Comparison of ENCODE assay signal across 24 cellular contexts in the genomic region with DNA sequence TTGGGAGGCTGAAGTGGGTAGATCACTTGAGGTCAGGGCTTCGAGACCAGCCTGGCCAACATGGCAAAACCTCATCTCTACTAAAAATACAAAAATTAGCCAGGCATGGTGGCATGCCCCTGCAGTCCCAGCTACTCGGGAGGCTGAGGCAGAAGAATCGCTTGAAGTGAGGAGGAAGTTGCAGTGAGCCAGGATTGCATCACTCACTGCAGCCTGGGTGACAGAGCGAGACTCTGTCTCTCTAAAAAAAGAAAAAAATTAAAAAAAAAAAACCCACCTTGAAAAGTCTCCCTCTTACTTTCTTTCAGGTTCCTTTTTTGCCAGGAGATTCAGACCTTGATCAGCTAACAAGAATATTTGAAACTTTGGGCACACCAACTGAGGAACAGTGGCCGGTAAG. TPM values are rescaled to one million over a fixed set of nuclear protein-coding genes. Genes with fewer than 3 reads are reported as not detected.
A peak's percentile ranks its signal among the peaks of the same experiment; 100 is the strongest.
DNase-seq lines count a peak whose midpoint lies in the region; ATAC-seq, FAIRE-seq and TF ChIP-seq lines count a peak whose summit lies in the region.
"Had no signal": no experiment of that assay in that cellular context is flagged by ENCODE, and none has a peak within 500 bp of the region (broad histone marks: within the 10 kb centered on the region; RNA-seq: fewer than 3 reads in every experiment).

No MANE protein-coding gene starts in this region.

- peaks cover 72 to 97% (median 86%) of the 10 kb centered on the region in 11 experiments for H3K36me3 ChIP-seq in BLaER1 treated with 17β-estradiol and CSF1 and Interleukin-3, amounts not matched to agents 10 nM and 100 nM
- H3K36me3 ChIP-seq in IMR-90 (ENCODE audit: control insufficient read depth, insufficient read depth, low read length) (peaks cover 24% of the 10 kb centered on the region), OCI-LY1 (ENCODE audit: insufficient read depth, low read length) (peaks cover 46% of the 10 kb centered on the region), K562 (ENCODE audit: control insufficient read depth, insufficient read depth, low read length) (peaks cover 75% of the 10 kb centered on the region; the same call in 2 of the 3 replicates)

- peak overlapping the region; percentile 17 for H2BK5ac ChIP-seq in IMR-90 (ENCODE audit: low read depth, low read length, poor library complexity, severe bottlenecking)

- H4K5ac ChIP-seq in IMR-90 (ENCODE audit: low read depth, low read length): no peak overlapping the region

- TF ChIP-seq EP300 in K562 (IDR thresholded peaks at IDR 0.05; ENCODE audit: low read length): no peak

- no peak overlapping the region for H3K9ac ChIP-seq in BLaER1 treated with 17β-estradiol and CSF1 and Interleukin-3, amounts not matched to agents 10 nM and 100 nM
- H3K9ac ChIP-seq in IMR-90 (ENCODE audit: low read depth, low read length) (no peak overlapping the region), OCI-LY1 (ENCODE audit: low read length) (no peak overlapping the region), K562 (ENCODE audit: insufficient read depth in 1 of 2, low read depth in 2 of 2, low read length in 2 of 2) (no peak overlapping the region)

- WGBS in IMR-90 (ENCODE audit: extremely low coverage in 2 of 2, insufficient read length in 1 of 2), 2 experiments: no CpG with 5 or more reads among the region's 5 CpGs
- WGBS in K562 (ENCODE audit: insufficient coverage, low coverage, missing lambda C conversion rate): 87% methylated on average over 4 of the region's 5 CpGs

- H3K27ac ChIP-seq in BLaER1 treated with 17β-estradiol and CSF1 and Interleukin-3, amounts not matched to agents 10 nM and 100 nM: peak overlapping the region in 3 of 11 experiments; percentile 25 to 41 (median 28); a peak in 4 of 22 replicates
- H3K27ac ChIP-seq in IMR-90 (ENCODE audit: insufficient read depth, low read length): no peak overlapping the region
- H3K27ac ChIP-seq in OCI-LY1 (ENCODE audit: low read depth, low read length, poor library complexity, severe bottlenecking): peak overlapping the region; percentile 41
- no peak overlapping the region for H3K27ac ChIP-seq in K562 (ENCODE audit: extremely low read depth, low read depth, low read length)
- H3K27ac ChIP-seq: HL-60 had no signal

- no peak overlapping the region for H4K91ac ChIP-seq in IMR-90 (ENCODE audit: insufficient read depth, low read depth, low read length)

- TF ChIP-seq CTCF in IMR-90 (conservative IDR thresholded peaks at IDR 0.05; ENCODE audit: low read depth, low read length) (no peak), OCI-LY1 (IDR thresholded peaks at IDR 0.05; ENCODE audit: low read length) (no peak), K562 (IDR thresholded peaks at IDR 0.05 in 2 of 3, conservative IDR thresholded peaks at IDR 0.05 in 1 of 3; ENCODE audit: insufficient read depth in 2 of 3, low read depth in 1 of 3, low read length in 3 of 3) (no peak)

- H3K18ac ChIP-seq in IMR-90 (ENCODE audit: low read depth, low read length): no peak overlapping the region

- H3K9me3 ChIP-seq in BLaER1 treated with 17β-estradiol and CSF1 and Interleukin-3, amounts not matched to agents 10 nM and 100 nM (replicated peaks in 1 of 11): peaks cover 0 to 13% (median 10%) of the 10 kb centered on the region in 11 experiments; a peak in 10 of 22 replicates
- H3K9me3 ChIP-seq in IMR-90 (ENCODE audit: control insufficient read depth, insufficient read depth, low read length) (no peaks in the 10 kb centered on the region), OCI-LY1 (ENCODE audit: low read length) (no peaks in the 10 kb centered on the region), K562 (replicated peaks; ENCODE audit: control insufficient read depth, insufficient read depth, low read depth, low read length) (no peaks in the 10 kb centered on the region)

- H3K9me2 ChIP-seq in OCI-LY1 (ENCODE audit: low read depth, low read length): no peaks in the 10 kb centered on the region

- no peak overlapping the region for H2AK5ac ChIP-seq in IMR-90 (ENCODE audit: low read depth, low read length)

- TF ChIP-seq RAD21 in IMR-90 (IDR thresholded peaks at IDR 0.05; ENCODE audit: low read length) (no peak), K562 (CRISPR knock-in tag; conservative IDR thresholded peaks at IDR 0.05 in 1 of 2, IDR thresholded peaks at IDR 0.05 in 1 of 2) (no peak)

- H3K14ac ChIP-seq in IMR-90 (replicated peaks; ENCODE audit: low read depth, low read length): no peak overlapping the region

- no peaks in the 10 kb centered on the region for H3K27me3 ChIP-seq in BLaER1 treated with 17β-estradiol and CSF1 and Interleukin-3, amounts not matched to agents 10 nM and 100 nM
- H3K27me3 ChIP-seq in IMR-90 (ENCODE audit: control insufficient read depth, insufficient read depth, low read length) (no peaks in the 10 kb centered on the region), OCI-LY1 (ENCODE audit: insufficient read depth, low read length) (no peaks in the 10 kb centered on the region), K562 (ENCODE audit: control insufficient read depth in 2 of 2, insufficient read depth in 2 of 2, low read length in 2 of 2) (no peaks in the 10 kb centered on the region)

- H3K9me1 ChIP-seq in IMR-90 (ENCODE audit: insufficient read depth, low read length) (peaks cover 3% of the 10 kb centered on the region; the same call in 1 of the 2 replicates), K562 (ENCODE audit: control insufficient read depth, insufficient read depth, low read length) (no peaks in the 10 kb centered on the region)

- FAIRE-seq in K562 (lab: Jason Lieb, UNC): no peak
- FAIRE-seq: G401.6, H54 had no signal

- DNase-seq in IMR-90 (no peak), K562 (ENCODE audit: extremely low read depth in 1 of 4, low spot score in 3 of 4) (no peak), mucosa of gallbladder (ENCODE audit: low spot score) (no peak), 8988T (no peak), NCI-H2081 treated with DMSO at 0.1 percent for 48 hours (lab: John Stamatoyannopoulos, UW) (no peak)
- DNase-seq: AML-193, DND-41, HFFc6, MM.1S, NCI-H1417 treated with DMSO at 0.1 percent for 48 hours, NCI-H2029, NCI-H2171, NCI-H446, NCI-H69, PC-3, RPMI8226, SHP77 treated with DMSO at 0.1 percent for 48 hours, SW 1271, T-helper 2 cell had no signal

- H3K4me2 ChIP-seq in BLaER1 treated with 17β-estradiol and CSF1 and Interleukin-3, amounts not matched to agents 10 nM and 100 nM: peak overlapping the region in 6 of 11 experiments; percentile 15 to 45 (median 36); a peak in 6 of 22 replicates
- no peak overlapping the region for H3K4me2 ChIP-seq in IMR-90 (ENCODE audit: low read depth, low read length)
- no peak overlapping the region for H3K4me2 ChIP-seq in OCI-LY1 (ENCODE audit: low read length)
- H3K4me2 ChIP-seq in K562 (ENCODE audit: insufficient read depth, low read length): no peak overlapping the region

- H2AK9ac ChIP-seq in IMR-90 (replicated peaks; ENCODE audit: low read depth, low read length, poor library complexity): no peak overlapping the region

- CTCF ChIA-PET in IMR-90 (lab: Yijun Ruan, JAX) (interaction anchor here (0.7 kb wide), 1 partner anchor 33 kb away, joined by 4 read pairs; no protein-coding TSS in a partner anchor), K562 (lab: Yijun Ruan, JAX; ENCODE audit: low intra/inter-chr PET ratio) (no interaction called here)

- no peak overlapping the region for H3K56ac ChIP-seq in IMR-90 (ENCODE audit: extremely low read depth, insufficient read depth, low read length)

- no peak overlapping the region for H2BK120ac ChIP-seq in IMR-90 (ENCODE audit: low read depth, low read length)

- no peak overlapping the region for H3K4me3 ChIP-seq in BLaER1 treated with 17β-estradiol and CSF1 and Interleukin-3, amounts not matched to agents 10 nM and 100 nM
- H3K4me3 ChIP-seq in IMR-90 (ENCODE audit: insufficient read depth, low read depth, low read length) (no peak overlapping the region), OCI-LY1 (ENCODE audit: low read depth, low read length, poor library complexity, severe bottlenecking) (no peak overlapping the region), K562 (no peak overlapping the region)

- POLR2A ChIA-PET in IMR-90 (lab: Charles Lee; ENCODE audit: unreplicated experiment) (no interaction called here), K562 (lab: Yijun Ruan, JAX) (interaction anchor here (0.6 kb wide), 2 partner anchors 15 to 102 kb away, joined by 3 read pairs; no protein-coding TSS in a partner anchor)

- H3K79me1 ChIP-seq in IMR-90 (ENCODE audit: low read depth in 1 of 2, low read length in 2 of 2): peaks cover 13 to 24% of the 10 kb centered on the region in 2 experiments

- H2BK20ac ChIP-seq in IMR-90 (ENCODE audit: low read depth, low read length): no peak overlapping the region

- BruUV-seq in IMR-90 (replicated peaks; lab: Mats Ljungman, UMichigan) (no TSS peak), K562 (replicated peaks; lab: Mats Ljungman, UMichigan) (no TSS peak)

- ATAC-seq in IMR-90 (ENCODE audit: low read depth) (no peak), K562 (no peak)
- ATAC-seq: PC-3 had no signal

- H3K79me2 ChIP-seq in OCI-LY1 (ENCODE audit: insufficient read depth, low read length) (no peaks in the 10 kb centered on the region), K562 (ENCODE audit: control insufficient read depth, insufficient read depth, low read length) (0 out of 3 replicates have a peak, but pooled peaks cover 3% of the 10 kb centered on the region)

- H4K20me1 ChIP-seq in BLaER1 treated with 17β-estradiol and CSF1 and Interleukin-3, amounts not matched to agents 10 nM and 100 nM: peaks cover 0 to 5% (median 0%) of the 10 kb centered on the region in 11 experiments; a peak in 2 of 22 replicates
- H4K20me1 ChIP-seq in IMR-90 (ENCODE audit: insufficient read depth, low read length): no peaks in the 10 kb centered on the region
- H4K20me1 ChIP-seq in OCI-LY1 (ENCODE audit: insufficient read depth, low read length): no peaks in the 10 kb centered on the region
- no peaks in the 10 kb centered on the region for H4K20me1 ChIP-seq in K562 (replicated peaks; ENCODE audit: control insufficient read depth, insufficient read depth, low read length)

- in situ Hi-C loops in IMR-90 (cut with MboI; ENCODE audit: low sequenced_read_pairs) (no loop called here), K562 (cut with MboI) (no loop called here)

- dilution Hi-C loops in IMR-90 (cut with HindIII; ENCODE audit: low sequenced_read_pairs, unreplicated experiment): no loop called here

- H3K4ac ChIP-seq in IMR-90 (ENCODE audit: low read depth, low read length): no peak overlapping the region

- no peaks in the 10 kb centered on the region; the same call in 1 of the 2 replicates for H3F3A ChIP-seq in OCI-LY1 (ENCODE audit: insufficient read depth, low read length)

- H3K23ac ChIP-seq in IMR-90 (ENCODE audit: low read depth, low read length): no peak overlapping the region

- no peak overlapping the region for H2AFZ ChIP-seq in IMR-90 (replicated peaks; ENCODE audit: low read length, poor library complexity)
- H2AFZ ChIP-seq in OCI-LY1 (ENCODE audit: low read length): no peak overlapping the region
- H2AFZ ChIP-seq in K562 (ENCODE audit: low read depth, low read length): no peak overlapping the region

- H3K4me1 ChIP-seq in BLaER1 treated with 17β-estradiol and CSF1 and Interleukin-3, amounts not matched to agents 10 nM and 100 nM: peaks cover 0 to 17% (median 7%) of the 10 kb centered on the region in 10 experiments; a peak in 12 of 20 replicates
- H3K4me1 ChIP-seq in IMR-90 (ENCODE audit: control insufficient read depth, insufficient read depth, low read length) (no peaks in the 10 kb centered on the region), OCI-LY1 (ENCODE audit: insufficient read depth, low read length, severe bottlenecking) (no peaks in the 10 kb centered on the region), K562 (replicated peaks in 1 of 2; ENCODE audit: control insufficient read depth in 2 of 2, insufficient read depth in 2 of 2, low read length in 2 of 2) (peaks cover 0 to 3% of the 10 kb centered on the region in 2 experiments; a peak in 1 of 5 replicates)

- TF ChIP-seq POLR2A in IMR-90 (IDR thresholded peaks at IDR 0.05; ENCODE audit: low read depth, low read length) (no peak), K562 (conservative IDR thresholded peaks at IDR 0.05) (no peak)

- no peak overlapping the region for H4K8ac ChIP-seq in IMR-90 (ENCODE audit: low read depth in 2 of 2, low read length in 2 of 2)

- intact Hi-C loops in IMR-90 (cut with micrococcal nuclease) (no loop called here), K562 (cut with micrococcal nuclease) (no loop called here)

- no peak overlapping the region for H2BK15ac ChIP-seq in IMR-90 (ENCODE audit: low read depth, low read length)

RNA-seq across cellular contexts. Expression of a gene that starts 34.2 kb away (rescaled TPM):
- total RNA-seq in IMR-90 (2012; rRNA removed) (65.6 and 114 TPM in 2 replicates), K562 (2014; rRNA removed) (44.0 and 55.9 TPM in 2 replicates), K562 (2014; rRNA removed; fragmentation: Illumina TruSeq; extraction: Trizol) (68.8 and 75.3 TPM in 2 replicates), K562 (2015; rRNA removed; fragmentation: Illumina TruSeq; extraction: Trizol) (64.8 and 65.3 TPM in 2 replicates), K562 (2021) (41.2 and 41.7 TPM in 2 replicates), mucosa of gallbladder (21.1 TPM)
- polyA plus RNA-seq in IMR-90 (2012; rRNA removed) (46.3 and 59.8 TPM in 2 replicates), K562 (2011; rRNA removed) (55.5 and 68.3 TPM in 2 replicates), K562 (2014; fragmentation: Illumina TruSeq; extraction: Trizol) (61.1 and 63.6 TPM in 2 replicates), K562 (2014; fragmentation: Nextera tagmentation; extraction: Ambion mirVana) (100 to 1,000 TPM; 143 TPM), K562 (2014; rRNA removed) (58.3 and 70.8 TPM in 2 replicates)
- 9.4 and 9.6 TPM in 2 replicates for polyA plus RNA-seq in IMR-90 (2012; cell fraction: cytosol; rRNA removed)
- polyA plus RNA-seq in IMR-90 (2012; cell fraction: nucleus; rRNA removed; ENCODE audit: low replicate concordance): 5.2 and 38.2 TPM in 2 replicates
- total RNA-seq in K562 (2011; cell fraction: chromatin; rRNA removed; ENCODE audit: low replicate concordance): 174 and 234 TPM in 2 replicates
- 274 and 307 TPM in 2 replicates for total RNA-seq in K562 (2011; cell fraction: nucleolus; rRNA removed)
- 170 and 191 TPM in 2 replicates for total RNA-seq in K562 (2011; cell fraction: nucleoplasm; rRNA removed)
- 16.5 and 37.0 TPM in 2 replicates for polyA plus RNA-seq in K562 (2011; cell fraction: cytosol; rRNA removed)
- polyA plus RNA-seq in K562 (2011; cell fraction: nucleus; rRNA removed): 76.0 and 84.4 TPM in 2 replicates
- 40.3 and 77.9 TPM in 2 replicates for polyA plus RNA-seq in K562 (2012)
- polyA minus RNA-seq in K562 (2011; rRNA and poly(A)+ RNA removed): 53.8 and 54.2 TPM in 2 replicates
- polyA minus RNA-seq in K562 (2011; cell fraction: cytosol; rRNA and poly(A)+ RNA removed): 36.6 and 57.6 TPM in 2 replicates
- polyA minus RNA-seq in K562 (2011; cell fraction: nucleus; rRNA and poly(A)+ RNA removed): 106 and 133 TPM in 2 replicates

Comparison
In these comparisons a context has a peak if more than half of its experiments do, and no peak if none do; other contexts are left out.
1. H3K4me2 ChIP-seq: peak in BLaER1 treated with 17β-estradiol and CSF1 and Interleukin-3, amounts not matched to agents 10 nM and 100 nM (6 of 11); none in IMR-90 (single experiment), OCI-LY1 (single experiment) and K562 (single experiment).